In genomic region chr15:69758810-69759410, GRCh38 we compare ENCODE assay signal across 8 cellular contexts.
DNase-seq lines count a peak whose midpoint lies in the region; ATAC-seq and TF ChIP-seq lines count a peak whose summit lies in the region.

No MANE protein-coding gene starts in this region.

- H2AFZ ChIP-seq in OCI-LY1 (ENCODE audit: low read length), result no peak overlapping the region

- intact Hi-C loops in left ventricle myocardium superior (cut with micrococcal nuclease), result no loop called here

- no peak overlapping the region for H3K9ac ChIP-seq in OCI-LY1 (ENCODE audit: low read length)

- peak; percentile 79 for DNase-seq in activated T-cell treated with anti-CD3 and anti-CD28 coated beads for 4 hours
- DNase-seq in left ventricle myocardium superior, result no peak
- peak; percentile 68 to 84 for DNase-seq in stimulated activated CD8-positive, alpha-beta memory T cell treated with anti-CD3 and anti-CD28 coated beads, Interleukin-4, amount 100 ng/mL, for 4 hours (ENCODE audit: low read depth in 2 of 2, low spot score in 1 of 2)
- DNase-seq in NCI-H345 treated with DMSO at 0.1 percent for 48 hours (lab: John Stamatoyannopoulos, UW; ENCODE audit: unreplicated experiment), result no peak
- DNase-seq in iPS-NIHi7 (ENCODE audit: extremely low spot score), result no peak

- H3K27ac ChIP-seq in OCI-LY1 (ENCODE audit: low read depth, low read length, poor library complexity, severe bottlenecking), result peak overlapping the region; percentile 88

- peaks cover under 1% of the 10 kb centered on the region; the same call in 1 of the 2 replicates for H3K9me3 ChIP-seq in OCI-LY1 (ENCODE audit: low read length)

- ATAC-seq in GM19395 (IDR thresholded peaks at IDR 0.05; ENCODE audit: unreplicated experiment) (peak; percentile 42), left ventricle myocardium superior (peak; percentile 42), GM19397 (IDR thresholded peaks at IDR 0.05; ENCODE audit: unreplicated experiment) (no peak)

- peak overlapping the region; percentile 31; the same call in 1 of the 2 replicates for H3K4me2 ChIP-seq in OCI-LY1 (ENCODE audit: low read length)

- no peaks in the 10 kb centered on the region for H3K79me2 ChIP-seq in OCI-LY1 (ENCODE audit: insufficient read depth, low read length)

- H4K20me1 ChIP-seq in OCI-LY1 (ENCODE audit: insufficient read depth, low read length), result no peaks in the 10 kb centered on the region

- 0 out of 2 replicates have a peak, but pooled peaks cover 2% of the 10 kb centered on the region for H3F3A ChIP-seq in OCI-LY1 (ENCODE audit: insufficient read depth, low read length)

- peaks cover 72% of the 10 kb centered on the region for H3K4me1 ChIP-seq in OCI-LY1 (ENCODE audit: insufficient read depth, low read length, severe bottlenecking)

- peaks cover 2% of the 10 kb centered on the region; the same call in 1 of the 2 replicates for H3K36me3 ChIP-seq in OCI-LY1 (ENCODE audit: insufficient read depth, low read length)

- TF ChIP-seq CTCF in OCI-LY1 (IDR thresholded peaks at IDR 0.05; ENCODE audit: low read length), result no peak

- no peaks in the 10 kb centered on the region for H3K27me3 ChIP-seq in OCI-LY1 (ENCODE audit: insufficient read depth, low read length)

- H3K4me3 ChIP-seq in OCI-LY1 (ENCODE audit: low read depth, low read length, poor library complexity, severe bottlenecking), result no peak overlapping the region

- no peaks in the 10 kb centered on the region for H3K9me2 ChIP-seq in OCI-LY1 (ENCODE audit: low read depth, low read length)

Comparison
In these comparisons a context has a peak if more than half of its experiments do, and no peak if none do; other contexts are left out.
1. DNase-seq: peak in activated T-cell treated with anti-CD3 and anti-CD28 coated beads for 4 hours (single experiment) and stimulated activated CD8-positive, alpha-beta memory T cell treated with anti-CD3 and anti-CD28 coated beads, Interleukin-4, amount 100 ng/mL, for 4 hours (2 of 2); none in left ventricle myocardium superior (single experiment), NCI-H345 treated with DMSO at 0.1 percent for 48 hours (single experiment) and iPS-NIHi7 (single experiment).